Comparison of ENCODE assay signal across 23 cellular contexts in genomic region chr1:62337535-62337784, GRCh38. TPM values are rescaled to one million over a fixed set of nuclear protein-coding genes. Genes with fewer than 3 reads are reported as not detected.
DNase-seq lines count a peak whose midpoint lies in the region; ATAC-seq and TF ChIP-seq lines count a peak whose summit lies in the region.
"Had no signal": no experiment of that assay in that cellular context is flagged by ENCODE, and none has a peak within 500 bp of the region (broad histone marks: within the 10 kb centered on the region; RNA-seq: fewer than 3 reads in every experiment).

No MANE protein-coding gene starts in this region.

- H3K27me3 ChIP-seq in GM23338 (ENCODE audit: insufficient read depth) (no peaks in the 10 kb centered on the region), lower lobe of right lung (ENCODE audit: low read depth) (no peaks in the 10 kb centered on the region), spleen (replicated peaks in 1 of 7) (no peaks in the 10 kb centered on the region), PC-3 (ENCODE audit: low read length) (no peaks in the 10 kb centered on the region)
- H3K27me3 ChIP-seq: SJCRH30 had no signal

- H3K36me3 ChIP-seq in GM23338 (ENCODE audit: insufficient read depth) (no peaks in the 10 kb centered on the region), lower lobe of right lung (no peaks in the 10 kb centered on the region), spleen (no peaks in the 10 kb centered on the region), PC-3 (ENCODE audit: low read depth, low read length) (no peaks in the 10 kb centered on the region)
- H3K36me3 ChIP-seq: SJCRH30 had no signal

- no peaks in the 10 kb centered on the region for H3K4me1 ChIP-seq in GM23338 (ENCODE audit: insufficient read depth)
- no peaks in the 10 kb centered on the region for H3K4me1 ChIP-seq in lower lobe of right lung
- H3K4me1 ChIP-seq in spleen = peaks cover 0 to 13% (median 2%) of the 10 kb centered on the region in 6 donors
- H3K4me1 ChIP-seq in PC-3 (ENCODE audit: insufficient read depth, low read length) = no peaks in the 10 kb centered on the region; the same call in 1 of the 2 replicates

- H3K4me3 Mint-ChIP-seq in GM23338 = no peak overlapping the region
- H3K4me3 Mint-ChIP-seq: activated naive CD8-positive, alpha-beta T cell treated with anti-CD3 and anti-CD28 coated beads, Interleukin-2, amount 50 U/mL, for 24 hours; CD4-positive, alpha-beta T cell; mesothelial cell of epicardium; natural killer cell treated with Interleukin-12 subunit alpha and Interleukin-12 subunit beta and Interleukin-15 and Interleukin-18, amount 100 ng/mL, for 72 hours had no signal

- H3K36me3 Mint-ChIP-seq in GM23338 (ENCODE audit: low read depth) = no peaks in the 10 kb centered on the region; the same call in 2 of the 3 replicates
- H3K36me3 Mint-ChIP-seq: mesothelial cell of epicardium; natural killer cell treated with Interleukin-12 subunit alpha and Interleukin-12 subunit beta and Interleukin-15 and Interleukin-18, amount 100 ng/mL, for 72 hours had no signal

- H4K20me1 ChIP-seq in GM23338 (replicated peaks; ENCODE audit: insufficient read depth) (no peaks in the 10 kb centered on the region), PC-3 (ENCODE audit: low read length) (no peaks in the 10 kb centered on the region)

- CTCF ChIA-PET in PC-3 (lab: Charles Lee) = no interaction called here

- H2AFZ ChIP-seq in GM23338 (peak overlapping the region; percentile 90), PC-3 (ENCODE audit: low read length) (no peak overlapping the region)

- POLR2A ChIA-PET in PC-3 (lab: Charles Lee; ENCODE audit: unreplicated experiment) = no interaction called here

- DNase-seq in GM23338 (ENCODE audit: low spot score) = no peak
- no peak for DNase-seq in coronary artery (ENCODE audit: low spot score)
- DNase-seq in lower lobe of right lung = no peak
- peak; percentile 52 for DNase-seq in spleen
- DNase-seq in SKM-1 (lab: John Stamatoyannopoulos, UW; ENCODE audit: unreplicated experiment) = no peak
- no peak for DNase-seq in PC-3
- no peak for DNase-seq in activated effector memory CD4-positive, alpha-beta T cell treated with anti-CD3 and anti-CD28 coated beads, Interleukin-2, amount 50 U/mL, for 16 hours
- DNase-seq: activated CD8-positive, alpha-beta memory T cell treated with anti-CD3 and anti-CD28 coated beads, Interleukin-2, amount 50 U/mL, for 4 hours; activated naive CD8-positive, alpha-beta T cell treated with anti-CD3 and anti-CD28 coated beads, Interleukin-2, amount 50 U/mL, for 24 hours; CD4-positive, alpha-beta T cell; GOT3; hippocampal formation; KG1; MV-4-11; NCI-H1694 treated with DMSO at 0.1 percent for 48 hours; NCI-H226; NCI-H82; SJCRH30; T-helper 2 cell had no signal

- no peaks in the 10 kb centered on the region for H3F3A ChIP-seq in GM23338 (replicated peaks; ENCODE audit: low read depth)
- no peaks in the 10 kb centered on the region for H3F3A ChIP-seq in PC-3 (ENCODE audit: low read length, unreplicated experiment)

- H3K79me2 ChIP-seq in GM23338 (replicated peaks; ENCODE audit: insufficient read depth) (no peaks in the 10 kb centered on the region), PC-3 (ENCODE audit: low read length) (no peaks in the 10 kb centered on the region)

- H3K4me1 Mint-ChIP-seq in GM23338 = peaks cover 15% of the 10 kb centered on the region

- peaks cover 10% of the 10 kb centered on the region for H3K27me3 Mint-ChIP-seq in GM23338 (ENCODE audit: insufficient read depth, low read depth, poor library complexity)
- H3K27me3 Mint-ChIP-seq: CD4-positive, alpha-beta T cell had no signal

- TF ChIP-seq CTCF in GM23338 (conservative IDR thresholded peaks at IDR 0.05; ENCODE audit: low read depth in 2 of 2) (no peak), coronary artery (IDR thresholded peaks at IDR 0.05) (no peak), lower lobe of right lung (IDR thresholded peaks at IDR 0.05) (no peak), spleen (IDR thresholded peaks at IDR 0.05 in 8 of 11, conservative IDR thresholded peaks at IDR 0.05 in 3 of 11) (no peak), PC-3 (conservative IDR thresholded peaks at IDR 0.05; ENCODE audit: low read depth, low read length) (no peak)

- H3K9me2 ChIP-seq in GM23338 (ENCODE audit: insufficient read depth) (no peaks in the 10 kb centered on the region), PC-3 (replicated peaks; ENCODE audit: low read length) (no peaks in the 10 kb centered on the region)

- ATAC-seq in GM23338 (peak; percentile 21), lower lobe of right lung (no peak), PC-3 (no peak)
- ATAC-seq: activated naive CD8-positive, alpha-beta T cell treated with anti-CD3 and anti-CD28 coated beads, Interleukin-2, amount 50 U/mL, for 24 hours; natural killer cell treated with Interleukin-12 subunit alpha and Interleukin-12 subunit beta and Interleukin-15 and Interleukin-18, amount 100 ng/mL, for 72 hours had no signal

- TF ChIP-seq POLR2A in spleen (IDR thresholded peaks at IDR 0.05) = no peak

- WGBS in spleen, 5 donors = 56 to 85% (median 77%) methylated on average over 6 of the region's 6 CpGs

- intact Hi-C loops in lower lobe of right lung (cut with DNase I) (no loop called here), spleen (cut with DNase I; ENCODE audit: low total_unique reads) (no loop called here), PC-3 (cut with micrococcal nuclease) (no loop called here)

- H3K4me2 ChIP-seq in GM23338 = peak overlapping the region; percentile 9; the same call in 1 of the 2 replicates
- no peak overlapping the region for H3K4me2 ChIP-seq in PC-3 (ENCODE audit: low read length)

- H3K4me3 ChIP-seq in GM23338 (no peak overlapping the region), coronary artery (peak overlapping the region; percentile 6), lower lobe of right lung (no peak overlapping the region), spleen (no peak overlapping the region), PC-3 (ENCODE audit: low read length) (no peak overlapping the region)
- H3K4me3 ChIP-seq: SJCRH30 had no signal

- H3K27ac Mint-ChIP-seq in GM23338 = no peak overlapping the region; the same call in 1 of the 2 replicates
- H3K27ac Mint-ChIP-seq: activated naive CD8-positive, alpha-beta T cell treated with anti-CD3 and anti-CD28 coated beads, Interleukin-2, amount 50 U/mL, for 24 hours; CD4-positive, alpha-beta T cell; natural killer cell treated with Interleukin-12 subunit alpha and Interleukin-12 subunit beta and Interleukin-15 and Interleukin-18, amount 100 ng/mL, for 72 hours had no signal

- H3K9me3 Mint-ChIP-seq in GM23338 = no peaks in the 10 kb centered on the region
- H3K9me3 Mint-ChIP-seq: activated naive CD8-positive, alpha-beta T cell treated with anti-CD3 and anti-CD28 coated beads, Interleukin-2, amount 50 U/mL, for 24 hours; CD4-positive, alpha-beta T cell; natural killer cell treated with Interleukin-12 subunit alpha and Interleukin-12 subunit beta and Interleukin-15 and Interleukin-18, amount 100 ng/mL, for 72 hours had no signal

- H3K9ac ChIP-seq in PC-3 (ENCODE audit: low read length) = no peak overlapping the region

- H3K27ac ChIP-seq in GM23338 (ENCODE audit: low read depth) (no peak overlapping the region), coronary artery (peak overlapping the region in 1 of 2 donors; percentile 63), lower lobe of right lung (peak overlapping the region; percentile 65), spleen (peak overlapping the region in 6 of 8 donors; percentile 47 to 62 (median 52)), PC-3 (ENCODE audit: low read length) (no peak overlapping the region)
- H3K27ac ChIP-seq: SJCRH30 had no signal

- no peaks in the 10 kb centered on the region for H3K9me3 ChIP-seq in lower lobe of right lung
- no peaks in the 10 kb centered on the region for H3K9me3 ChIP-seq in spleen
- H3K9me3 ChIP-seq in PC-3 (ENCODE audit: low read length) = no peaks in the 10 kb centered on the region
- H3K9me3 ChIP-seq: SJCRH30 had no signal

- no TSS peak for BruUV-seq in PC-3 (replicated peaks; lab: Mats Ljungman, UMichigan)

TF ChIP-seq in GM23338, 12 proteins besides CTCF, POLR2A, EP300 and RAD21 (continues in another document):
- no peak for TF ChIP-seq ETS1 (IDR thresholded peaks at IDR 0.05)

RNA-seq across cellular contexts. Expression of gene KANK4, which starts 18.2 kb away (rescaled TPM):
- 0.19 and 0.42 TPM in 2 replicates for total RNA-seq in GM23338 (2014; rRNA removed; shearing (Covaris generic))
- polyA plus RNA-seq in GM23338 (2016; fragmentation: Nextera tagmentation; extraction: Ambion mirVana) (0.31 and 0.49 TPM in 2 replicates), spleen (under 1 TPM; 0.11 to 0.70 (median 0.17) TPM)
- total RNA-seq in lower lobe of right lung (4.4 TPM), spleen (1 to 10 TPM in 1 of 7 donors, under 1 TPM in 6; 0.20 to 1.3 (median 0.51) TPM), PC-3 (2014; rRNA removed) (not detected in 2 replicates)
- total RNA-seq: CD4-positive, alpha-beta T cell; endothelial cell of umbilical vein; fibroblast of villous mesenchyme; natural killer cell treated with Interleukin-12 subunit alpha and Interleukin-12 subunit beta and Interleukin-15 and Interleukin-18, amount 100 ng/mL, for 72 hours had no signal
- polyA plus RNA-seq: endothelial cell of umbilical vein had no signal

Comparison
In these comparisons a context has a peak if more than half of its experiments do, and no peak if none do; other contexts are left out.
1. H3K27ac ChIP-seq: peak in lower lobe of right lung (single experiment) and spleen (6 of 8); none in GM23338 (single experiment) and PC-3 (single experiment).